Comparison of ENCODE assay signal across 22 cellular contexts in genomic region chr9:115462623-115463022, GRCh38.
DNase-seq lines count a peak whose midpoint lies in the region; ATAC-seq, FAIRE-seq and TF ChIP-seq lines count a peak whose summit lies in the region.
"Had no signal": no experiment of that assay in that cellular context is flagged by ENCODE, and none has a peak within 500 bp of the region (broad histone marks: within the 10 kb centered on the region; RNA-seq: fewer than 3 reads in every experiment).

No MANE protein-coding gene starts in this region.

- H3K27me3 ChIP-seq in GM23338 (ENCODE audit: insufficient read depth) (no peaks in the 10 kb centered on the region), bronchial epithelial cell (ENCODE audit: control insufficient read depth, insufficient read depth, low read length) (no peaks in the 10 kb centered on the region), colonic mucosa (no peaks in the 10 kb centered on the region)
- H3K27me3 ChIP-seq: SJCRH30 had no signal

- H3K27ac ChIP-seq in GM23338 (ENCODE audit: low read depth) (no peak overlapping the region), colonic mucosa (no peak overlapping the region)
- H3K27ac ChIP-seq: C4-2B, GM23248, SJCRH30 had no signal

- no peaks in the 10 kb centered on the region; the same call in 1 of the 2 replicates for H3K79me2 ChIP-seq in GM23338 (replicated peaks; ENCODE audit: insufficient read depth)

- no peaks in the 10 kb centered on the region for H4K20me1 ChIP-seq in GM23338 (replicated peaks; ENCODE audit: insufficient read depth)

- no peak overlapping the region for H3K4me2 ChIP-seq in GM23338

- no peak overlapping the region for H3K4me3 ChIP-seq in GM23338
- no peak overlapping the region for H3K4me3 ChIP-seq in bronchial epithelial cell (ENCODE audit: low read depth, low read length)
- H3K4me3 ChIP-seq in colonic mucosa = no peak overlapping the region
- H3K4me3 ChIP-seq: GM23248, SJCRH30 had no signal

- no peak overlapping the region for H3K27ac Mint-ChIP-seq in GM23338
- H3K27ac Mint-ChIP-seq in stimulated activated effector memory CD8-positive, alpha-beta T cell treated with anti-CD3 and anti-CD28 coated beads, Interleukin-12 subunit alpha, Interleukin-12 subunit beta, amount 100 ng/mL, for 72 hours = no peak overlapping the region
- H3K27ac Mint-ChIP-seq: CD8-positive, alpha-beta memory T cell; IgD-negative memory B cell had no signal

- peaks cover 6% of the 10 kb centered on the region; the same call in 2 of the 3 replicates for H3K36me3 Mint-ChIP-seq in GM23338 (ENCODE audit: low read depth)
- H3K36me3 Mint-ChIP-seq in stimulated activated effector memory CD8-positive, alpha-beta T cell treated with anti-CD3 and anti-CD28 coated beads, Interleukin-12 subunit alpha, Interleukin-12 subunit beta, amount 100 ng/mL, for 72 hours = no peaks in the 10 kb centered on the region
- H3K36me3 Mint-ChIP-seq: IgD-negative memory B cell had no signal

- peaks cover 16% of the 10 kb centered on the region for H3K4me1 Mint-ChIP-seq in GM23338
- H3K4me1 Mint-ChIP-seq in stimulated activated effector memory CD8-positive, alpha-beta T cell treated with anti-CD3 and anti-CD28 coated beads, Interleukin-12 subunit alpha, Interleukin-12 subunit beta, amount 100 ng/mL, for 72 hours = no peaks in the 10 kb centered on the region
- H3K4me1 Mint-ChIP-seq: CD8-positive, alpha-beta memory T cell; IgD-negative memory B cell had no signal

- no peak for DNase-seq in GM23338 (ENCODE audit: low spot score)
- no peak for DNase-seq in bronchial epithelial cell (ENCODE audit: low read depth)
- DNase-seq in islet precursor cell = peak; percentile 69
- no peak for DNase-seq in stimulated activated effector memory CD8-positive, alpha-beta T cell treated with anti-CD3 and anti-CD28 coated beads, Interleukin-12 subunit alpha, Interleukin-12 subunit beta, amount 100 ng/mL, for 72 hours (ENCODE audit: low spot score in 2 of 2)
- no peak for DNase-seq in globus pallidus (ENCODE audit: low spot score)
- DNase-seq in colonic mucosa = no peak
- DNase-seq in stimulated activated CD4-positive, alpha-beta T cell treated with anti-CD3 and anti-CD28 coated beads, Interleukin-4, amount 100 ng/mL, for 1 hour = no peak
- DNase-seq: 8988T; Calu3; CD8-positive, alpha-beta memory T cell; GDM1; GM23248; NCI-H1105; NCI-H146; NCI-H2029 treated with DMSO at 0.1 percent for 48 hours; NCI-H2171; NCI-H524 treated with DMSO at 0.1 percent for 48 hours; NCI-H82; SJCRH30 had no signal

- peak; percentile 36 for FAIRE-seq in bronchial epithelial cell (lab: Jason Lieb, UNC)

- H3K4me1 ChIP-seq in GM23338 (ENCODE audit: insufficient read depth) (peaks cover 23% of the 10 kb centered on the region), colonic mucosa (no peaks in the 10 kb centered on the region)
- H3K4me1 ChIP-seq: SJCRH30 had no signal

- no peak for ATAC-seq in GM23338
- ATAC-seq in stimulated activated effector memory CD8-positive, alpha-beta T cell treated with anti-CD3 and anti-CD28 coated beads, Interleukin-12 subunit alpha, Interleukin-12 subunit beta, amount 100 ng/mL, for 72 hours = peak; percentile 16
- ATAC-seq: Panc1 had no signal

- TF ChIP-seq CTCF in GM23338 (conservative IDR thresholded peaks at IDR 0.05; ENCODE audit: low read depth in 2 of 2) = no peak
- no peak for TF ChIP-seq CTCF in bronchial epithelial cell (IDR thresholded peaks at IDR 0.05; ENCODE audit: insufficient read depth, low read length, severe bottlenecking)
- no peak for TF ChIP-seq CTCF in colonic mucosa (IDR thresholded peaks at IDR 0.05)

- intact Hi-C loops in colonic mucosa (cut with DNase I) = no loop called here

- H3K9me3 ChIP-seq in colonic mucosa = no peaks in the 10 kb centered on the region

- H3K9ac ChIP-seq in colonic mucosa (ENCODE audit: low read depth in 2 of 2, low read length in 2 of 2) = no peak overlapping the region
- H3K9ac ChIP-seq: GM23248 had no signal

- H3F3A ChIP-seq in GM23338 (replicated peaks; ENCODE audit: low read depth) = no peaks in the 10 kb centered on the region

- no peaks in the 10 kb centered on the region for H3K36me3 ChIP-seq in GM23338 (ENCODE audit: insufficient read depth)
- H3K36me3 ChIP-seq in bronchial epithelial cell (ENCODE audit: control insufficient read depth, insufficient read depth, low read length) = no peaks in the 10 kb centered on the region
- H3K36me3 ChIP-seq in colonic mucosa = no peaks in the 10 kb centered on the region
- H3K36me3 ChIP-seq: SJCRH30 had no signal

- peaks cover 2% of the 10 kb centered on the region for H3K27me3 Mint-ChIP-seq in GM23338 (ENCODE audit: insufficient read depth, low read depth, poor library complexity)

- H3K4me3 Mint-ChIP-seq in GM23338 = no peak overlapping the region
- no peak overlapping the region for H3K4me3 Mint-ChIP-seq in stimulated activated effector memory CD8-positive, alpha-beta T cell treated with anti-CD3 and anti-CD28 coated beads, Interleukin-12 subunit alpha, Interleukin-12 subunit beta, amount 100 ng/mL, for 72 hours
- H3K4me3 Mint-ChIP-seq: CD8-positive, alpha-beta memory T cell; IgD-negative memory B cell had no signal

- H2AFZ ChIP-seq in GM23338 = peak overlapping the region; percentile 52; the same call in 1 of the 2 replicates
- H2AFZ ChIP-seq: GM23248 had no signal

- peaks cover 1% of the 10 kb centered on the region; the same call in 1 of the 3 replicates for H3K9me3 Mint-ChIP-seq in GM23338
- H3K9me3 Mint-ChIP-seq in stimulated activated effector memory CD8-positive, alpha-beta T cell treated with anti-CD3 and anti-CD28 coated beads, Interleukin-12 subunit alpha, Interleukin-12 subunit beta, amount 100 ng/mL, for 72 hours = no peaks in the 10 kb centered on the region

- H3K9me2 ChIP-seq in GM23338 (ENCODE audit: insufficient read depth) = 0 out of 2 replicates have a peak, but pooled peaks cover 4% of the 10 kb centered on the region

TF ChIP-seq in GM23338, 12 proteins besides CTCF, POLR2A, EP300 and RAD21 (continues in another document):
- TF ChIP-seq NANOG (IDR thresholded peaks at IDR 0.05; ENCODE audit: borderline replicate concordance) (no peak), STAT1 (IDR thresholded peaks at IDR 0.05; ENCODE audit: unreplicated experiment) (no peak), POLR2AphosphoS5 (IDR thresholded peaks at IDR 0.05; ENCODE audit: low read depth) (no peak), ZNF331 (CRISPR knock-in tag; IDR thresholded peaks at IDR 0.05; ENCODE audit: low read depth) (no peak), CREB1 (CRISPR knock-in tag; IDR thresholded peaks at IDR 0.05; ENCODE audit: low read depth) (no peak)
- TF ChIP-seq, protein P1, sequence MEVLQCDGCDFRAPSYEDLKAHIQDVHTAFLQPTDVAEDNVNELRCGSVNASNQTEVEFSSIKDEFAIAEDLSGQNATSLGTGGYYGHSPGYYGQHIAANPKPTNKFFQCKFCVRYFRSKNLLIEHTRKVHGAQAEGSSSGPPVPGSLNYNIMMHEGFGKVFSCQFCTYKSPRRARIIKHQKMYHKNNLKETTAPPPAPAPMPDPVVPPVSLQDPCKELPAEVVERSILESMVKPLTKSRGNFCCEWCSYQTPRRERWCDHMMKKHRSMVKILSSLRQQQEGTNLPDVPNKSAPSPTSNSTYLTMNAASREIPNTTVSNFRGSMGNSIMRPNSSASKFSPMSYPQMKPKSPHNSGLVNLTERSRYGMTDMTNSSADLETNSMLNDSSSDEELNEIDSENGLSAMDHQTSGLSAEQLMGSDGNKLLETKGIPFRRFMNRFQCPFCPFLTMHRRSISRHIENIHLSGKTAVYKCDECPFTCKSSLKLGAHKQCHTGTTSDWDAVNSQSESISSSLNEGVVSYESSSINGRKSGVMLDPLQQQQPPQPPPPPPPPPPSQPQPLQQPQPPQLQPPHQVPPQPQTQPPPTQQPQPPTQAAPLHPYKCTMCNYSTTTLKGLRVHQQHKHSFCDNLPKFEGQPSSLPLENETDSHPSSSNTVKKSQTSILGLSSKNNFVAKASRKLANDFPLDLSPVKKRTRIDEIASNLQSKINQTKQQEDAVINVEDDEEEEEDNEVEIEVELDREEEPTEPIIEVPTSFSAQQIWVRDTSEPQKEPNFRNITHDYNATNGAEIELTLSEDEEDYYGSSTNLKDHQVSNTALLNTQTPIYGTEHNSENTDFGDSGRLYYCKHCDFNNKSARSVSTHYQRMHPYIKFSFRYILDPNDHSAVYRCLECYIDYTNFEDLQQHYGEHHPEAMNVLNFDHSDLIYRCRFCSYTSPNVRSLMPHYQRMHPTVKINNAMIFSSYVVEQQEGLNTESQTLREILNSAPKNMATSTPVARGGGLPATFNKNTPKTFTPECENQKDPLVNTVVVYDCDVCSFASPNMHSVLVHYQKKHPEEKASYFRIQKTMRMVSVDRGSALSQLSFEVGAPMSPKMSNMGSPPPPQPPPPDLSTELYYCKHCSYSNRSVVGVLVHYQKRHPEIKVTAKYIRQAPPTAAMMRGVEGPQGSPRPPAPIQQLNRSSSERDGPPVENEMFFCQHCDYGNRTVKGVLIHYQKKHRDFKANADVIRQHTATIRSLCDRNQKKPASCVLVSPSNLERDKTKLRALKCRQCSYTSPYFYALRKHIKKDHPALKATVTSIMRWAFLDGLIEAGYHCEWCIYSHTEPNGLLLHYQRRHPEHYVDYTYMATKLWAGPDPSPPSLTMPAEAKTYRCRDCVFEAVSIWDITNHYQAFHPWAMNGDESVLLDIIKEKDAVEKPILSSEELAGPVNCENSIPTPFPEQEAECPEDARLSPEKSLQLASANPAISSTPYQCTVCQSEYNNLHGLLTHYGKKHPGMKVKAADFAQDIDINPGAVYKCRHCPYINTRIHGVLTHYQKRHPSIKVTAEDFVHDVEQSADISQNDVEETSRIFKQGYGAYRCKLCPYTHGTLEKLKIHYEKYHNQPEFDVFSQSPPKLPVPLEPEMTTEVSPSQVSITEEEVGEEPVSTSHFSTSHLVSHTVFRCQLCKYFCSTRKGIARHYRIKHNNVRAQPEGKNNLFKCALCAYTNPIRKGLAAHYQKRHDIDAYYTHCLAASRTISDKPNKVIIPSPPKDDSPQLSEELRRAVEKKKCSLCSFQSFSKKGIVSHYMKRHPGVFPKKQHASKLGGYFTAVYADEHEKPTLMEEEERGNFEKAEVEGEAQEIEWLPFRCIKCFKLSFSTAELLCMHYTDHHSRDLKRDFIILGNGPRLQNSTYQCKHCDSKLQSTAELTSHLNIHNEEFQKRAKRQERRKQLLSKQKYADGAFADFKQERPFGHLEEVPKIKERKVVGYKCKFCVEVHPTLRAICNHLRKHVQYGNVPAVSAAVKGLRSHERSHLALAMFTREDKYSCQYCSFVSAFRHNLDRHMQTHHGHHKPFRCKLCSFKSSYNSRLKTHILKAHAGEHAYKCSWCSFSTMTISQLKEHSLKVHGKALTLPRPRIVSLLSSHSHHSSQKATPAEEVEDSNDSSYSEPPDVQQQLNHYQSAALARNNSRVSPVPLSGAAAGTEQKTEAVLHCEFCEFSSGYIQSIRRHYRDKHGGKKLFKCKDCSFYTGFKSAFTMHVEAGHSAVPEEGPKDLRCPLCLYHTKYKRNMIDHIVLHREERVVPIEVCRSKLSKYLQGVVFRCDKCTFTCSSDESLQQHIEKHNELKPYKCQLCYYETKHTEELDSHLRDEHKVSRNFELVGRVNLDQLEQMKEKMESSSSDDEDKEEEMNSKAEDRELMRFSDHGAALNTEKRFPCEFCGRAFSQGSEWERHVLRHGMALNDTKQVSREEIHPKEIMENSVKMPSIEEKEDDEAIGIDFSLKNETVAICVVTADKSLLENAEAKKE (CRISPR knock-in tag; IDR thresholded peaks at IDR 0.05) = no peak
